In genomic region chr16:11447272-11447671, GRCh38 we compare ENCODE assay signal across 8 cellular contexts.
"Had no signal": no experiment of that assay in that cellular context is flagged by ENCODE, and none has a peak within 500 bp of the region (broad histone marks: within the 10 kb centered on the region; RNA-seq: fewer than 3 reads in every experiment).

No MANE protein-coding gene starts in this region.

- H3K9me3 ChIP-seq: HAP-1 had no signal

- DNase-seq: GM23248, GOT3, H7, H9, HCEC 1CT, HFFc6 had no signal

- H2AFZ ChIP-seq: GM23248, GM23338 had no signal

- H3K4me3 ChIP-seq: GM23248, GM23338, HAP-1 had no signal

- H3K4me2 ChIP-seq: GM23338 had no signal

- H3K4me1 ChIP-seq: HAP-1 had no signal

- H3K27ac ChIP-seq: GM23248 had no signal

- H3K36me3 ChIP-seq: HAP-1 had no signal
